Comparison of ENCODE assay signal across 19 cellular contexts in the genomic region with DNA sequence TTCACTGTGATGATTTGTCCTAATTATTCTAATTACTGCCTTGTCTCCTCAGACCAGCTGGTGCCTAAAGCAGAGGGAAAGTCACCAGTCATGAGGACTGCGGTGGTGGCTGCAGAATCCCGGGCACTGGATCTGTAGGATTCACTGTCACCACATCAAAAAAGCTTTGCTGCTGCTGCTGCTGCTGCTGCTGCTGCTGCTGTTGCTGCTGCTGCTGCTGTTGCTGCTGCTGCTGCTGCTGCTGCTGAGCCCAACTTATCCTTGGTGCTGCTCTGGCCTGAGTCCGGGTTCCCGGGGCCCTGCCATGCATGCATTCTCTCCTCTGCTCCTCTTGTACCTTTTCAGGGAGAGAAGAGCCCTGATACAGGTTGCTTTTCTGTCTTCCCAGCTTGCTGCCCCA.
"Had no signal": no experiment of that assay in that cellular context is flagged by ENCODE, and none has a peak within 500 bp of the region (broad histone marks: within the 10 kb centered on the region; RNA-seq: fewer than 3 reads in every experiment).

No MANE protein-coding gene starts in this region.

- DNase-seq: cortex of kidney; dorsolateral prefrontal cortex; effector CD8-positive, alpha-beta T cell; gastrocnemius medialis; heart right ventricle; hypothalamus; mammary epithelial cell; naive thymus-derived CD8-positive, alpha-beta T cell; nucleus accumbens; ovary; right lobe of liver; stimulated activated CD4-positive, alpha-beta T cell treated with anti-CD3 and anti-CD28 coated beads, Interleukin-4, amount 100 ng/mL, for 1 hour; stimulated activated naive CD8-positive, alpha-beta T cell treated with anti-CD3 and anti-CD28 coated beads, Interleukin-15, amount 100 ng/mL, for 72 hours; testis; upper lobe of right lung had no signal

- H3K4me3 Mint-ChIP-seq: naive thymus-derived CD8-positive, alpha-beta T cell; stimulated activated memory B cell treated with anti-CD40 and anti-IgM and Interleukin-4, amounts not matched to agents 10 μg/mL and 1 μg/mL and 100 μg/mL, for 72 hours; stimulated activated naive CD8-positive, alpha-beta T cell treated with anti-CD3 and anti-CD28 coated beads, Interleukin-15, amount 100 ng/mL, for 72 hours had no signal

- H3K27me3 Mint-ChIP-seq: stimulated activated memory B cell treated with anti-CD40 and anti-IgM and Interleukin-4, amounts not matched to agents 10 μg/mL and 1 μg/mL and 100 μg/mL, for 72 hours had no signal

- H3K9me3 Mint-ChIP-seq: stimulated activated memory B cell treated with anti-CD40 and anti-IgM and Interleukin-4, amounts not matched to agents 10 μg/mL and 1 μg/mL and 100 μg/mL, for 72 hours; stimulated activated naive CD8-positive, alpha-beta T cell treated with anti-CD3 and anti-CD28 coated beads, Interleukin-15, amount 100 ng/mL, for 72 hours had no signal

- H3K27ac Mint-ChIP-seq: naive thymus-derived CD8-positive, alpha-beta T cell; progenitor cell of endocrine pancreas; stimulated activated memory B cell treated with anti-CD40 and anti-IgM and Interleukin-4, amounts not matched to agents 10 μg/mL and 1 μg/mL and 100 μg/mL, for 72 hours; stimulated activated naive CD8-positive, alpha-beta T cell treated with anti-CD3 and anti-CD28 coated beads, Interleukin-15, amount 100 ng/mL, for 72 hours had no signal

- H3K36me3 Mint-ChIP-seq: naive thymus-derived CD8-positive, alpha-beta T cell; stimulated activated memory B cell treated with anti-CD40 and anti-IgM and Interleukin-4, amounts not matched to agents 10 μg/mL and 1 μg/mL and 100 μg/mL, for 72 hours had no signal

- H3K27ac ChIP-seq: dorsolateral prefrontal cortex, gastrocnemius medialis, heart right ventricle, ovary, right lobe of liver, testis, tibial nerve, upper lobe of right lung, vagina had no signal

- H3K36me3 ChIP-seq: gastrocnemius medialis, heart right ventricle, ovary, right lobe of liver, tibial nerve, upper lobe of right lung, vagina had no signal

- H3K4me3 ChIP-seq: dorsolateral prefrontal cortex, gastrocnemius medialis, heart right ventricle, ovary, right lobe of liver, testis, tibial nerve, upper lobe of right lung, vagina had no signal

- H3K9me3 ChIP-seq: gastrocnemius medialis, heart right ventricle, ovary, right lobe of liver, testis, tibial nerve, upper lobe of right lung, vagina had no signal

- H3K27me3 ChIP-seq: gastrocnemius medialis, ovary, right lobe of liver, testis, tibial nerve, vagina had no signal

- H3K4me1 Mint-ChIP-seq: naive thymus-derived CD8-positive, alpha-beta T cell; stimulated activated memory B cell treated with anti-CD40 and anti-IgM and Interleukin-4, amounts not matched to agents 10 μg/mL and 1 μg/mL and 100 μg/mL, for 72 hours; stimulated activated naive CD8-positive, alpha-beta T cell treated with anti-CD3 and anti-CD28 coated beads, Interleukin-15, amount 100 ng/mL, for 72 hours had no signal

- H3K4me1 ChIP-seq: gastrocnemius medialis, heart right ventricle, testis, upper lobe of right lung, vagina had no signal
